ENCODE assay signal across 13 cellular contexts in the genomic region with DNA sequence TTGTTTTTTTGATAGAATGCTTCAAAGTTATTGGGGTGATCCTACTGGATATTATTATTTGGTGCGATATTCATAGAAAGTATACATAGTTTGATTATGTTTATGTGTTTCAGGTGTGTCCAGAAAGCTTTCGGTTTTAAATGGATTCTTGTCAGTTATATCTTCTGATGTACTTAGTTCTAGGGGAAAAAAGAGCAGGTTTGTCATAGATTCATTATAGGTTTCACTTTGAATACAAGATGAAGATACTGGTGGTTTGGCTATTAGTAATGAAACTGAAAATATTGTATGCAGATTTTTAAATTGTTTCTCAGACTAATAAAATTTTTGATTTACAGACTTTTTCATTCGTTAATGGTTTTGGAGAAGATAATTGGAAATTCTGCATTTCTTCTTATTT.
DNase-seq lines count a peak whose midpoint lies in the region; ATAC-seq and TF ChIP-seq lines count a peak whose summit lies in the region.
"Had no signal": no experiment of that assay in that cellular context is flagged by ENCODE, and none has a peak within 500 bp of the region (broad histone marks: within the 10 kb centered on the region; RNA-seq: fewer than 3 reads in every experiment).

No MANE protein-coding gene starts in this region.

- H3K4me2 ChIP-seq in PC-3 (ENCODE audit: low read length) = no peak overlapping the region

- no peak overlapping the region for H3K27ac ChIP-seq in PC-3 (ENCODE audit: low read length)
- H3K27ac ChIP-seq: transverse colon had no signal

- H3K4me3 ChIP-seq in PC-3 (ENCODE audit: low read length) = no peak overlapping the region
- H3K4me3 ChIP-seq: transverse colon had no signal

- H3K27me3 Mint-ChIP-seq in activated T-cell treated with anti-CD3 and anti-CD28 coated beads, Interleukin-2, amount 50 U/mL, for 72 hours (ENCODE audit: low read depth) = no peaks in the 10 kb centered on the region
- no peaks in the 10 kb centered on the region for H3K27me3 Mint-ChIP-seq in mesothelial cell of epicardium (ENCODE audit: low read depth)
- H3K27me3 Mint-ChIP-seq: dendritic cell treated with granulocyte-macrophage colony-stimulating factor and Interleukin-4, amounts not matched to agents 40 ng/mL and 50 ng/mL, for 4 days; progenitor cell of endocrine pancreas had no signal

- peaks cover 26% of the 10 kb centered on the region for H3K4me1 Mint-ChIP-seq in activated T-cell treated with anti-CD3 and anti-CD28 coated beads, Interleukin-2, amount 50 U/mL, for 72 hours (ENCODE audit: low read depth)
- H3K4me1 Mint-ChIP-seq in mesothelial cell of epicardium = no peaks in the 10 kb centered on the region

- peak in 1 of 2 donors; percentile 47 for ATAC-seq in activated T-cell treated with anti-CD3 and anti-CD28 coated beads, Interleukin-2, amount 50 U/mL, for 72 hours (replicated peaks in 1 of 2)
- ATAC-seq in HG02571 (IDR thresholded peaks at IDR 0.05; ENCODE audit: unreplicated experiment) (peak; percentile 98), HG03378 (IDR thresholded peaks at IDR 0.05; ENCODE audit: unreplicated experiment) (peak; percentile 98), PC-3 (no peak)

- no peaks in the 10 kb centered on the region for H3K9me3 ChIP-seq in PC-3 (ENCODE audit: low read length)
- H3K9me3 ChIP-seq: transverse colon had no signal

- CTCF ChIA-PET in PC-3 (lab: Charles Lee) = no interaction called here

- no peaks in the 10 kb centered on the region for H3K9me2 ChIP-seq in PC-3 (replicated peaks; ENCODE audit: low read length)

- H2AFZ ChIP-seq in PC-3 (ENCODE audit: low read length) = no peak overlapping the region

- BruUV-seq in PC-3 (replicated peaks; lab: Mats Ljungman, UMichigan) = no TSS peak

- no peaks in the 10 kb centered on the region for H3F3A ChIP-seq in PC-3 (ENCODE audit: low read length, unreplicated experiment)

- no peaks in the 10 kb centered on the region for H3K79me2 ChIP-seq in PC-3 (ENCODE audit: low read length)

- peaks cover 2 to 22% of the 10 kb centered on the region in 2 donors for H3K36me3 Mint-ChIP-seq in activated T-cell treated with anti-CD3 and anti-CD28 coated beads, Interleukin-2, amount 50 U/mL, for 72 hours (ENCODE audit: insufficient read depth in 2 of 2)
- H3K36me3 Mint-ChIP-seq in mesothelial cell of epicardium = peaks cover 27% of the 10 kb centered on the region

- intact Hi-C loops in PC-3 (cut with micrococcal nuclease) = no loop called here

- H4K20me1 ChIP-seq in PC-3 (ENCODE audit: low read length) = no peaks in the 10 kb centered on the region

- peaks cover 14% of the 10 kb centered on the region for H3K36me3 ChIP-seq in PC-3 (ENCODE audit: low read depth, low read length)

- TF ChIP-seq CTCF in PC-3 (conservative IDR thresholded peaks at IDR 0.05; ENCODE audit: low read depth, low read length) = no peak
- TF ChIP-seq CTCF in mesothelial cell of epicardium (IDR thresholded peaks at IDR 0.05; ENCODE audit: unreplicated experiment) = no peak

- DNase-seq in activated T-cell treated with anti-CD3 and anti-CD28 coated beads, Interleukin-2, amount 50 U/mL, for 72 hours = no peak
- DNase-seq in activated T-cell treated with anti-CD3 and anti-CD28 coated beads for 4 hours = no peak
- no peak for DNase-seq in COR-L47 (lab: John Stamatoyannopoulos, UW)
- DNase-seq in mesenteric fat pad (ENCODE audit: low spot score) = no peak
- DNase-seq in PC-3 = no peak
- no peak for DNase-seq in mesothelial cell of epicardium (ENCODE audit: low spot score in 2 of 2, unreplicated experiment in 2 of 2)
- DNase-seq: activated effector memory CD4-positive, alpha-beta T cell treated with anti-CD3 and anti-CD28 coated beads, Interleukin-2, amount 50 U/mL, for 16 hours; MV-4-11; transverse colon had no signal

- H3K4me1 ChIP-seq in PC-3 (ENCODE audit: insufficient read depth, low read length) = no peaks in the 10 kb centered on the region
- H3K4me1 ChIP-seq: transverse colon had no signal

- H3K4me3 Mint-ChIP-seq in activated T-cell treated with anti-CD3 and anti-CD28 coated beads, Interleukin-2, amount 50 U/mL, for 72 hours = peak overlapping the region in 1 of 2 donors; percentile 54
- H3K4me3 Mint-ChIP-seq in mesothelial cell of epicardium = no peak overlapping the region
- H3K4me3 Mint-ChIP-seq: dendritic cell treated with granulocyte-macrophage colony-stimulating factor and Interleukin-4, amounts not matched to agents 40 ng/mL and 50 ng/mL, for 4 days had no signal

- no peaks in the 10 kb centered on the region for H3K9me3 Mint-ChIP-seq in activated T-cell treated with anti-CD3 and anti-CD28 coated beads, Interleukin-2, amount 50 U/mL, for 72 hours
- H3K9me3 Mint-ChIP-seq in mesothelial cell of epicardium = peaks cover 12% of the 10 kb centered on the region
- H3K9me3 Mint-ChIP-seq: dendritic cell treated with granulocyte-macrophage colony-stimulating factor and Interleukin-4, amounts not matched to agents 40 ng/mL and 50 ng/mL, for 4 days had no signal

- H3K27me3 ChIP-seq in PC-3 (ENCODE audit: low read length) = no peaks in the 10 kb centered on the region
- H3K27me3 ChIP-seq: transverse colon had no signal

- H3K27ac Mint-ChIP-seq in activated T-cell treated with anti-CD3 and anti-CD28 coated beads, Interleukin-2, amount 50 U/mL, for 72 hours = peak overlapping the region; percentile 93
- no peak overlapping the region for H3K27ac Mint-ChIP-seq in mesothelial cell of epicardium
- H3K27ac Mint-ChIP-seq: dendritic cell treated with granulocyte-macrophage colony-stimulating factor and Interleukin-4, amounts not matched to agents 40 ng/mL and 50 ng/mL, for 4 days; progenitor cell of endocrine pancreas had no signal

- POLR2A ChIA-PET in PC-3 (lab: Charles Lee; ENCODE audit: unreplicated experiment) = no interaction called here

- no peak overlapping the region for H3K9ac ChIP-seq in PC-3 (ENCODE audit: low read length)
